9 cellular contexts compared by ENCODE assay signal in the genomic region with DNA sequence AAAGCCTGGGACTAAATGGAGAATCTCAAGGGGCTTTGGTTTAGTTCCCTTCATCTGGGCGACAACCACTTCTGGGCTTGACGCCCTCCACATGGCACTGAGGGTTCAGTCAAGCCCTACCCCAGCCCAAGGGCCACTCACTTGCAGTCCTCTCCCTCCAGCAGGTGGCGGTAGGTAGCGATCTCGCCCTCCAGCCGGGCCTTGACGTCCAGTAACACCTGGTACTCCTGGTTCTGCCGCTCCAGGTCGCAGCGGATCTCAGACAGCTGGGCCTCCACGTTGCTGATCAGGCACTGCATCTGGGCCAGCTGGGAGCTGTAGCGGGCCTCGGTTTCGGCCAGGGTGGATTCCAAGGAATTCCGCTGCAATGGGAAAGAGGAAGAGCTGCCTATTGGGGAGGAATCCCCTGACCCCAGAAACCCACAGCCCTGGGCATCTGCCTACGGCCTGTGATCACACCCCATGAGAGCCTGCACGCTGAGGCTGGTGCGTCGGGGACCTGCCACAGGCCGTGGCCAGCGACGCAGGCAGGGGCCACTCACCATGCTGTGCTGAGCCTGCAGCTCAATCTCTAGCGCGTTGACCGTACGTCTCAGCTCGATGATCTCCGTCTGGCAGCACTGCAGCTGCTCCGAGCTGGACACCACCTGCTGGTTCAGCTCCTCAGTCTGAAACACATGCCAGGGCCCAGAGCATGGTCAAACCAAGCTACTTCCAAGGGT. TPM values are rescaled to one million over a fixed set of nuclear protein-coding genes. Genes with fewer than 3 reads are reported as not detected.
A peak's percentile ranks its signal among the peaks of the same experiment; 100 is the strongest.
DNase-seq lines count a peak whose midpoint lies in the region; ATAC-seq and TF ChIP-seq lines count a peak whose summit lies in the region.
"Had no signal": no experiment of that assay in that cellular context is flagged by ENCODE, and none has a peak within 500 bp of the region (broad histone marks: within the 10 kb centered on the region; RNA-seq: fewer than 3 reads in every experiment).

No MANE protein-coding gene starts in this region.

- peak; percentile 28 for DNase-seq in KBM-7
- peak in 4 of 7 donors; percentile 39 to 64 (median 51) for DNase-seq in adrenal gland
- peak; percentile 46 for DNase-seq in mucosa of gallbladder (ENCODE audit: low spot score)
- no peak for DNase-seq in LoVo (ENCODE audit: low spot score)
- no peak for DNase-seq in anterior cingulate cortex (lab: John Stamatoyannopoulos, UW)

- H3K4me1 ChIP-seq in adrenal gland (replicated peaks in 1 of 2) = no peaks in the 10 kb centered on the region

- intact Hi-C loops in adrenal gland (cut with DNase I) = no loop called here

- ATAC-seq in HG02759 (IDR thresholded peaks at IDR 0.05; ENCODE audit: unreplicated experiment) = no peak
- ATAC-seq in HG03442 (IDR thresholded peaks at IDR 0.05; ENCODE audit: unreplicated experiment) = no peak

- H3K27me3 ChIP-seq in adrenal gland = no peaks in the 10 kb centered on the region

- no peaks in the 10 kb centered on the region for H3K36me3 ChIP-seq in adrenal gland (replicated peaks in 1 of 2)

- in situ Hi-C loops in KBM-7 (cut with MboI; ENCODE audit: low pct_unique_long_range_greater_than_20kb, low sequenced_read_pairs) = no loop called here

- no peaks in the 10 kb centered on the region for H3K9me3 ChIP-seq in adrenal gland (replicated peaks in 1 of 3)

- H3K4me3 ChIP-seq in adrenal gland = no peak overlapping the region

- H3K27ac ChIP-seq in C4-2B (no peak overlapping the region), adrenal gland (no peak overlapping the region)
- H3K27ac ChIP-seq: epithelial cell of prostate had no signal

- peak; percentile 78 for TF ChIP-seq CTCF in C4-2B (conservative IDR thresholded peaks at IDR 0.05)
- TF ChIP-seq CTCF in adrenal gland (IDR thresholded peaks at IDR 0.05) = peak in 4 of 6 experiments; percentile 23 to 43 (median 38)

- TF ChIP-seq POLR2A in adrenal gland (IDR thresholded peaks at IDR 0.05) = no peak

- WGBS in adrenal gland, 4 donors = 51 to 85% (median 72%) methylated on average over 14 to 29 of the region's 29 CpGs

RNA-seq across cellular contexts. Expression of gene KRT36, which starts 2.7 kb away (rescaled TPM):
- total RNA-seq in adrenal gland = under 1 TPM in 1 of 8 donors, not detected in 7; 0.28 TPM
- not detected for polyA plus RNA-seq in adrenal gland
- not detected for total RNA-seq in mucosa of gallbladder

RNA-seq across cellular contexts. Expression of gene KRT35, which starts 6.0 kb away (rescaled TPM):
- not detected for total RNA-seq in adrenal gland
- polyA plus RNA-seq in adrenal gland = not detected
- not detected for total RNA-seq in mucosa of gallbladder

RNA-seq across cellular contexts. Expression of gene KRT13, which starts 18.4 kb away (rescaled TPM):
- 1 to 10 TPM in 1 of 8 donors, under 1 TPM in 2, not detected in 5; 0.54 to 3.5 (median 0.83) TPM for total RNA-seq in adrenal gland
- polyA plus RNA-seq in adrenal gland = 10 to 100 TPM in 2 of 3 donors, not detected in 1; 18.6 to 20.0 TPM
- 0.40 TPM for total RNA-seq in mucosa of gallbladder

RNA-seq across cellular contexts. Expression of gene KRT32, which starts 19.8 kb away (rescaled TPM):
- total RNA-seq in adrenal gland (not detected), mucosa of gallbladder (not detected)
- polyA plus RNA-seq in adrenal gland = not detected

RNA-seq across cellular contexts. Expression of gene KRT15, which starts 31.7 kb away (rescaled TPM):
- total RNA-seq in adrenal gland (under 1 TPM in 2 of 8 donors, not detected in 6; 0.18 to 0.25 TPM), mucosa of gallbladder (5.6 TPM)
- under 1 TPM in 2 of 3 donors, not detected in 1; 0.64 to 0.88 TPM for polyA plus RNA-seq in adrenal gland

Comparison
In these comparisons a context has a peak if more than half of its experiments do, and no peak if none do; other contexts are left out.
1. DNase-seq: peak in KBM-7 (single experiment), adrenal gland (4 of 7) and mucosa of gallbladder (single experiment); none in LoVo (single experiment) and anterior cingulate cortex (0 of 58).